29 cellular contexts compared by ENCODE assay signal in genomic region chr6:170464080-170464479, GRCh38.
DNase-seq lines count a peak whose midpoint lies in the region; ATAC-seq and TF ChIP-seq lines count a peak whose summit lies in the region.
"Had no signal": no experiment of that assay in that cellular context is flagged by ENCODE, and none has a peak within 500 bp of the region (broad histone marks: within the 10 kb centered on the region; RNA-seq: fewer than 3 reads in every experiment).

No MANE protein-coding gene starts in this region.

- no peak overlapping the region for H3K27ac Mint-ChIP-seq in CD8-positive, alpha-beta T cell
- H3K27ac Mint-ChIP-seq in WTC11, result peak overlapping the region; percentile 65; the same call in 1 of the 2 replicates
- H3K27ac Mint-ChIP-seq in neural crest cell (ENCODE audit: unreplicated experiment), result peak overlapping the region; percentile 6
- no peak overlapping the region for H3K27ac Mint-ChIP-seq in activated CD8-positive, alpha-beta memory T cell treated with anti-CD3 and anti-CD28 coated beads, Interleukin-2, amount 10 ng/mL, durations not matched to agents 7 days and 5 days
- H3K27ac Mint-ChIP-seq: activated T-cell treated with anti-CD3 and anti-CD28 coated beads, Interleukin-2, amount 50 U/mL, for 72 hours had no signal

- no peak overlapping the region for H3K4me3 ChIP-seq in CD8-positive, alpha-beta T cell (ENCODE audit: low read depth, low read length)
- H3K4me3 ChIP-seq: adrenal gland, esophagus squamous epithelium, heart left ventricle, lung, pancreas, PC-9, smooth muscle cell, stomach had no signal

- H3K4me3 Mint-ChIP-seq in CD8-positive, alpha-beta T cell, result peak overlapping the region; percentile 51
- H3K4me3 Mint-ChIP-seq in WTC11, result no peak overlapping the region
- H3K4me3 Mint-ChIP-seq in neural crest cell, result no peak overlapping the region
- H3K4me3 Mint-ChIP-seq in activated CD8-positive, alpha-beta memory T cell treated with anti-CD3 and anti-CD28 coated beads, Interleukin-2, amount 10 ng/mL, durations not matched to agents 7 days and 5 days, result no peak overlapping the region
- H3K4me3 Mint-ChIP-seq: activated T-cell treated with anti-CD3 and anti-CD28 coated beads, Interleukin-2, amount 50 U/mL, for 72 hours had no signal

- CTCF ChIA-PET in CD8-positive, alpha-beta T cell (lab: Charles Lee), result interaction anchor here (0.6 to 1.4 kb wide), 2 partner anchors 70 to 172 kb away, joined by 3 read pairs; no protein-coding TSS in a partner anchor
- CTCF ChIA-PET in WTC11 (lab: Charles Lee), result interaction anchor here (1.6 kb wide), 1 partner anchor 53 kb away, joined by 3 read pairs; no protein-coding TSS in a partner anchor
- CTCF ChIA-PET in activated CD8-positive, alpha-beta memory T cell treated with anti-CD3 and anti-CD28 coated beads, Interleukin-2, amount 10 ng/mL, durations not matched to agents 7 days and 5 days (lab: Charles Lee), result no interaction called here

- no peak for ATAC-seq in CD8-positive, alpha-beta T cell
- ATAC-seq in GM19351 (IDR thresholded peaks at IDR 0.05; ENCODE audit: unreplicated experiment), result peak; percentile 10
- no peak for ATAC-seq in WTC11
- ATAC-seq in activated CD8-positive, alpha-beta memory T cell treated with anti-CD3 and anti-CD28 coated beads, Interleukin-2, amount 10 ng/mL, durations not matched to agents 7 days and 5 days, result no peak
- ATAC-seq: foreskin keratinocyte had no signal

- no peak for DNase-seq in CD8-positive, alpha-beta T cell
- no peak for DNase-seq in WTC11 (ENCODE audit: low spot score)
- no peak for DNase-seq in neural crest cell (ENCODE audit: low read depth, low spot score)
- no peak for DNase-seq in AG08395 (ENCODE audit: low spot score)
- DNase-seq in activated CD8-positive, alpha-beta memory T cell treated with anti-CD3 and anti-CD28 coated beads, Interleukin-2, amount 10 ng/mL, durations not matched to agents 7 days and 5 days, result no peak
- DNase-seq in GM19240 (ENCODE audit: insufficient read length, low spot score), result no peak
- DNase-seq: ACHN; activated CD4-positive, CD25-positive, alpha-beta regulatory T cell; activated T-cell treated with anti-CD3 and anti-CD28 coated beads, Interleukin-2, amount 50 U/mL, for 72 hours; adrenal gland; cerebellar nuclear complex; dermis blood vessel endothelial cell; esophagus squamous epithelium; foreskin keratinocyte; HCEC 1CT; heart left ventricle; Karpas-422; kidney glomerular epithelial cell; naive thymus-derived CD4-positive, alpha-beta T cell; NCI-H1930; NCI-H524; NK-92 treated with Interleukin-12 subunit alpha and Interleukin-12 subunit beta, amount 100 ng/mL, for 24 hours; pancreas; PC-9; SK-N-SH; stomach had no signal

- TF ChIP-seq CTCF in CD8-positive, alpha-beta T cell (IDR thresholded peaks at IDR 0.05), result no peak
- no peak for TF ChIP-seq CTCF in WTC11 (IDR thresholded peaks at IDR 0.05)
- no peak for TF ChIP-seq CTCF in neural crest cell (conservative IDR thresholded peaks at IDR 0.05)

- POLR2A ChIA-PET in CD8-positive, alpha-beta T cell (lab: Charles Lee), result no interaction called here
- POLR2A ChIA-PET in WTC11 (lab: Charles Lee), result no interaction called here

- no peaks in the 10 kb centered on the region for H3K36me3 Mint-ChIP-seq in CD8-positive, alpha-beta T cell
- H3K36me3 Mint-ChIP-seq in WTC11 (peaks cover 13% of the 10 kb centered on the region), neural crest cell (ENCODE audit: low read depth) (no peaks in the 10 kb centered on the region)
- peaks cover 4% of the 10 kb centered on the region for H3K36me3 Mint-ChIP-seq in activated CD8-positive, alpha-beta memory T cell treated with anti-CD3 and anti-CD28 coated beads, Interleukin-2, amount 10 ng/mL, durations not matched to agents 7 days and 5 days

- H3K4me1 Mint-ChIP-seq in CD8-positive, alpha-beta T cell (ENCODE audit: low read depth), result peaks cover 23% of the 10 kb centered on the region
- H3K4me1 Mint-ChIP-seq in WTC11 (no peaks in the 10 kb centered on the region), neural crest cell (peaks cover 3% of the 10 kb centered on the region)
- H3K4me1 Mint-ChIP-seq in activated CD8-positive, alpha-beta memory T cell treated with anti-CD3 and anti-CD28 coated beads, Interleukin-2, amount 10 ng/mL, durations not matched to agents 7 days and 5 days, result peaks cover 26% of the 10 kb centered on the region

- peaks cover 46% of the 10 kb centered on the region for H3K4me1 ChIP-seq in CD8-positive, alpha-beta T cell (ENCODE audit: insufficient read depth, low read length)
- H3K4me1 ChIP-seq: adrenal gland, esophagus squamous epithelium, foreskin keratinocyte, pancreas had no signal

- H3K36me3 ChIP-seq in CD8-positive, alpha-beta T cell (ENCODE audit: insufficient read depth, low read length), result no peaks in the 10 kb centered on the region
- H3K36me3 ChIP-seq: adrenal gland, esophagus squamous epithelium, heart left ventricle, pancreas, stomach had no signal

- H3K27me3 ChIP-seq in CD8-positive, alpha-beta T cell (ENCODE audit: insufficient read depth, low read length), result no peaks in the 10 kb centered on the region
- H3K27me3 ChIP-seq: adrenal gland, heart left ventricle, pancreas had no signal

- peaks cover 7% of the 10 kb centered on the region for H3K27me3 Mint-ChIP-seq in CD8-positive, alpha-beta T cell (ENCODE audit: low read depth)
- H3K27me3 Mint-ChIP-seq in WTC11 (ENCODE audit: low read depth) (no peaks in the 10 kb centered on the region), neural crest cell (ENCODE audit: low read depth) (peaks cover 8% of the 10 kb centered on the region)
- H3K27me3 Mint-ChIP-seq in activated CD8-positive, alpha-beta memory T cell treated with anti-CD3 and anti-CD28 coated beads, Interleukin-2, amount 10 ng/mL, durations not matched to agents 7 days and 5 days, result peaks cover 6% of the 10 kb centered on the region

- intact Hi-C loops in CD8-positive, alpha-beta T cell (cut with DNase I, micrococcal nuclease), result loop anchor here in 1 of 2 experiments (5.0 kb wide), 1 partner anchor 123 kb away; no protein-coding TSS in a partner anchor

- H3K27ac ChIP-seq in CD8-positive, alpha-beta T cell (ENCODE audit: low read depth, low read length), result no peak overlapping the region
- H3K27ac ChIP-seq: adrenal gland, esophagus squamous epithelium, foreskin keratinocyte, heart left ventricle, pancreas, PC-9, stomach had no signal

- H3K9me3 ChIP-seq in CD8-positive, alpha-beta T cell (ENCODE audit: low read length), result no peaks in the 10 kb centered on the region
- H3K9me3 ChIP-seq: adrenal gland, pancreas, SK-N-SH, stomach had no signal

- H3K9me3 Mint-ChIP-seq in CD8-positive, alpha-beta T cell, result no peaks in the 10 kb centered on the region
- peaks cover 14% of the 10 kb centered on the region for H3K9me3 Mint-ChIP-seq in WTC11
- peaks cover 2% of the 10 kb centered on the region for H3K9me3 Mint-ChIP-seq in neural crest cell
- H3K9me3 Mint-ChIP-seq in activated CD8-positive, alpha-beta memory T cell treated with anti-CD3 and anti-CD28 coated beads, Interleukin-2, amount 10 ng/mL, durations not matched to agents 7 days and 5 days (ENCODE audit: low read depth), result peaks cover 3% of the 10 kb centered on the region

TF ChIP-seq in WTC11, 78 proteins besides CTCF, POLR2A, EP300 and RAD21 (continues in another document):
- no peak for TF ChIP-seq USF2 (CRISPR knock-in tag; IDR thresholded peaks at IDR 0.05)
- no peak for TF ChIP-seq PREB (CRISPR knock-in tag; IDR thresholded peaks at IDR 0.05; ENCODE audit: borderline replicate concordance)
- TF ChIP-seq ZNF232 (CRISPR knock-in tag; IDR thresholded peaks at IDR 0.05), result no peak
- no peak for TF ChIP-seq CBFB (CRISPR knock-in tag; IDR thresholded peaks at IDR 0.05; ENCODE audit: low read depth)
- no peak for TF ChIP-seq E2F1 (CRISPR knock-in tag; IDR thresholded peaks at IDR 0.05)
- TF ChIP-seq NR3C1 (CRISPR knock-in tag; conservative IDR thresholded peaks at IDR 0.05; ENCODE audit: low read depth), result no peak
- no peak for TF ChIP-seq KAT7 (CRISPR knock-in tag; IDR thresholded peaks at IDR 0.05; ENCODE audit: borderline replicate concordance)
- no peak for TF ChIP-seq E2F5 (CRISPR knock-in tag; IDR thresholded peaks at IDR 0.05)
- no peak for TF ChIP-seq SMAD4 (CRISPR knock-in tag; IDR thresholded peaks at IDR 0.05)

Comparison
In these comparisons a context has a peak if more than half of its experiments do, and no peak if none do; other contexts are left out.
1. H3K27ac Mint-ChIP-seq: peak in WTC11 (single experiment) and neural crest cell (single experiment); none in CD8-positive, alpha-beta T cell (single experiment) and activated CD8-positive, alpha-beta memory T cell treated with anti-CD3 and anti-CD28 coated beads, Interleukin-2, amount 10 ng/mL, durations not matched to agents 7 days and 5 days (single experiment).